In the genomic region with DNA sequence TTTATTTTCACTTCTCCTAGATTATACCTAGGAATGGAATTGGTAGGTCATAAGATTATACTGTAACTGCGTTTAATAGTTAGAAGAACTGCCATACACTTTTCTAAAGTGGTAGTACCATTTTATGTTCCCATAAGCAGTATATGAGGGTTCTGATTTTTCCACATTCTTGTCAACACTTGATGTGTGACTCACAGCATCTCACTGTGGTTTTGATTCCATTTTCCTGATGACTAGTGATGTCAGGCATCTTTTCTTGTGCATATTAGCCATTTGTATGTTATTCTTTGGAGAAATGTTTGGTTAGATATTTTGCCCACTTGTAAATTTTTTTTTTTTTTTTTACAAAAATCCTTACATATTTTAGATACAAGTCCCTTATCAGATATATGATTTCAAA, we compare ENCODE assay signal across 15 cellular contexts. TPM values are rescaled to one million over a fixed set of nuclear protein-coding genes. Genes with fewer than 3 reads are reported as not detected.
DNase-seq lines count a peak whose midpoint lies in the region; ATAC-seq, FAIRE-seq and TF ChIP-seq lines count a peak whose summit lies in the region.
"Had no signal": no experiment of that assay in that cellular context is flagged by ENCODE, and none has a peak within 500 bp of the region (broad histone marks: within the 10 kb centered on the region; RNA-seq: fewer than 3 reads in every experiment).

No MANE protein-coding gene starts in this region.

- FAIRE-seq in A549 (lab: Jason Lieb, UNC): no peak
- FAIRE-seq: frontal cortex had no signal

- H3K27ac ChIP-seq in A549 (no peak overlapping the region), SU-DHL-6 (ENCODE audit: low read depth, low read length) (no peak overlapping the region)
- H3K27ac ChIP-seq: ascending aorta had no signal

- DNase-seq in A549 (ENCODE audit: low read depth in 1 of 2, low spot score in 1 of 2) (peak in 1 of 2 experiments; percentile 40), HCEC 1CT (peak; percentile 91), fibroblast of the aortic adventitia (ENCODE audit: low read depth) (peak; percentile 77), NCI-H1930 (lab: John Stamatoyannopoulos, UW) (no peak), DMS114 treated with DMSO at 0.1 percent for 48 hours (lab: John Stamatoyannopoulos, UW; ENCODE audit: unreplicated experiment) (no peak)
- DNase-seq: C1 segment of cervical spinal cord; left colon; NCI-H187 treated with DMSO at 0.1 percent for 48 hours; stimulated activated naive CD4-positive, alpha-beta T cell; T1000 had no signal

- no peak overlapping the region for H3K4me3 ChIP-seq in A549
- no peak overlapping the region for H3K4me3 ChIP-seq in SU-DHL-6 (ENCODE audit: insufficient read depth, low read length, poor library complexity, severe bottlenecking)
- no peak overlapping the region for H3K4me3 ChIP-seq in fibroblast of the aortic adventitia (ENCODE audit: low read depth, low read length)
- H3K4me3 ChIP-seq: ascending aorta had no signal

- POLR2A ChIA-PET in A549 (lab: Yijun Ruan, JAX): no interaction called here

- H3K4me1 ChIP-seq in A549: peaks cover 24% of the 10 kb centered on the region

- H3K27me3 ChIP-seq in SU-DHL-6 (ENCODE audit: low read length): no peaks in the 10 kb centered on the region
- H3K27me3 ChIP-seq: ascending aorta had no signal

- WGBS in A549 (ENCODE audit: missing lambda C conversion rate): 76% methylated on average over 1 of the region's 1 CpG

- H4K20me1 ChIP-seq in SU-DHL-6 (ENCODE audit: low read depth, low read length): no peaks in the 10 kb centered on the region

- no peak for TF ChIP-seq POLR2A in A549 (IDR thresholded peaks at IDR 0.05; ENCODE audit: low read length)

- ATAC-seq in A549: no peak
- ATAC-seq in HG02798 (IDR thresholded peaks at IDR 0.05; ENCODE audit: poor library complexity, unreplicated experiment): no peak
- no peak for ATAC-seq in HG03342 (IDR thresholded peaks at IDR 0.05; ENCODE audit: unreplicated experiment)
- ATAC-seq: left colon had no signal

- H3K36me3 ChIP-seq in SU-DHL-6 (ENCODE audit: low read length): peaks cover 26% of the 10 kb centered on the region

- no peak for TF ChIP-seq EP300 in A549 (IDR thresholded peaks at IDR 0.05)

- CTCF ChIA-PET in A549 (lab: Yijun Ruan, JAX): no interaction called here

- H3K79me2 ChIP-seq in SU-DHL-6 (ENCODE audit: insufficient read depth, low read length): peaks cover 66% of the 10 kb centered on the region

- H2AFZ ChIP-seq in SU-DHL-6 (ENCODE audit: low read depth, low read length, severe bottlenecking): no peak overlapping the region

- TF ChIP-seq RAD21 in A549 (conservative IDR thresholded peaks at IDR 0.05 in 1 of 2, IDR thresholded peaks at IDR 0.05 in 1 of 2): no peak

- H3K4me2 ChIP-seq in A549 (no peak overlapping the region), SU-DHL-6 (ENCODE audit: low read depth, low read length, poor library complexity, severe bottlenecking) (peak overlapping the region; percentile 95)

- H3K9ac ChIP-seq in SU-DHL-6 (ENCODE audit: low read length): no peak overlapping the region

- peaks cover 4% of the 10 kb centered on the region; the same call in 1 of the 3 replicates for H3K9me3 ChIP-seq in A549
- peaks cover 7% of the 10 kb centered on the region; the same call in 1 of the 2 replicates for H3K9me3 ChIP-seq in SU-DHL-6 (ENCODE audit: insufficient read depth, low read length)
- H3K9me3 ChIP-seq: ascending aorta had no signal

- no peaks in the 10 kb centered on the region for H3K9me2 ChIP-seq in SU-DHL-6 (replicated peaks; ENCODE audit: insufficient read depth, low read length)

- H3F3A ChIP-seq in SU-DHL-6 (ENCODE audit: insufficient read depth): peaks cover 29% of the 10 kb centered on the region

- TF ChIP-seq CTCF in A549 (IDR thresholded peaks at IDR 0.05) (no peak), SU-DHL-6 (IDR thresholded peaks at IDR 0.05; ENCODE audit: insufficient read depth, low read length, poor library complexity, severe bottlenecking) (no peak), fibroblast of the aortic adventitia (IDR thresholded peaks at IDR 0.05; ENCODE audit: insufficient read depth, low read length) (no peak)

TF ChIP-seq in A549, 52 proteins besides CTCF, POLR2A, EP300 and RAD21:
- TF ChIP-seq HOXB13 (CRISPR knock-in tag; IDR thresholded peaks at IDR 0.05; ENCODE audit: low read depth) (no peak), SREBF2 (IDR thresholded peaks at IDR 0.05) (no peak), FOSL2 (IDR thresholded peaks at IDR 0.05) (no peak), FOSL2 (CRISPR knock-in tag; IDR thresholded peaks at IDR 0.05) (peak; percentile 50)

RNA-seq across cellular contexts. Expression of gene DCAF17, which starts 2.3 kb away (rescaled TPM):
- 23.9 and 26.9 TPM in 2 replicates for polyA plus RNA-seq in A549 (2011; rRNA removed)
- polyA plus RNA-seq in A549 (2012; cell fraction: cytosol; rRNA removed): 3.3 and 4.0 TPM in 2 replicates
- polyA plus RNA-seq in A549 (2012; cell fraction: nucleus; rRNA removed): 2.7 and 4.3 TPM in 2 replicates
- 11.5 to 12.6 TPM (median 12.6 TPM) in 3 replicates for polyA plus RNA-seq in A549 (2017; fragmentation: RNase III; extraction: RNeasy Plus Mini Kit Qiagen cat#74134 plus additional on column Dnase treatment)
- polyA minus RNA-seq in A549 (2011; rRNA and poly(A)+ RNA removed): 17.1 and 19.0 TPM in 2 replicates
- 9.0 and 34.7 TPM in 2 replicates for total RNA-seq in fibroblast of the aortic adventitia (ENCODE audit: low replicate concordance)

RNA-seq across cellular contexts. Expression of gene METTL8, which starts 2.5 kb away (rescaled TPM):
- 44.4 and 58.3 TPM in 2 replicates for polyA plus RNA-seq in A549 (2011; rRNA removed)
- 7.3 and 8.6 TPM in 2 replicates for polyA plus RNA-seq in A549 (2012; cell fraction: cytosol; rRNA removed)
- 4.3 and 6.3 TPM in 2 replicates for polyA plus RNA-seq in A549 (2012; cell fraction: nucleus; rRNA removed)
- polyA plus RNA-seq in A549 (2017; fragmentation: RNase III; extraction: RNeasy Plus Mini Kit Qiagen cat#74134 plus additional on column Dnase treatment): 21.1 to 24.0 TPM (median 21.8 TPM) in 3 replicates
- polyA minus RNA-seq in A549 (2011; rRNA and poly(A)+ RNA removed): 22.6 and 23.1 TPM in 2 replicates
- 34.6 and 73.3 TPM in 2 replicates for total RNA-seq in fibroblast of the aortic adventitia (ENCODE audit: low replicate concordance)

Comparison
In these comparisons a context has a peak if more than half of its experiments do, and no peak if none do; other contexts are left out.
1. DNase-seq: peak in HCEC 1CT (single experiment) and fibroblast of the aortic adventitia (single experiment); none in NCI-H1930 (0 of 2) and DMS114 treated with DMSO at 0.1 percent for 48 hours (single experiment).